8 cellular contexts compared by ENCODE assay signal in genomic region chr2:64214281-64215115, GRCh38.
DNase-seq lines count a peak whose midpoint lies in the region; ATAC-seq lines count a peak whose summit lies in the region.

No MANE protein-coding gene starts in this region.

- peak overlapping the region; percentile 64 for H3K4me3 Mint-ChIP-seq in activated CD4-positive, alpha-beta T cell treated with anti-CD3 and anti-CD28 coated beads for 36 hours
- H3K4me3 Mint-ChIP-seq in effector memory CD8-positive, alpha-beta T cell, result peak overlapping the region; percentile 50 to 52

- peaks cover 2% of the 10 kb centered on the region for H3K9me3 Mint-ChIP-seq in activated CD4-positive, alpha-beta T cell treated with anti-CD3 and anti-CD28 coated beads for 36 hours (ENCODE audit: low read depth)
- no peaks in the 10 kb centered on the region for H3K9me3 Mint-ChIP-seq in effector memory CD8-positive, alpha-beta T cell

- peak; percentile 57 for DNase-seq in activated CD4-positive, alpha-beta T cell treated with anti-CD3 and anti-CD28 coated beads for 36 hours
- DNase-seq in activated CD4-positive, alpha-beta T cell treated with anti-CD3 and anti-CD28 coated beads for 1 hour, result no peak
- peak; percentile 42 for DNase-seq in RPMI7951 (ENCODE audit: low read depth)
- DNase-seq in effector memory CD8-positive, alpha-beta T cell, result no peak
- DNase-seq in sciatic nerve (ENCODE audit: low spot score), result no peak
- no peak for DNase-seq in NK-92 (lab: John Stamatoyannopoulos, UW; ENCODE audit: unreplicated experiment)
- DNase-seq in iPS-NIHi11 (ENCODE audit: low spot score), result no peak

- peak; percentile 67 for ATAC-seq in activated CD4-positive, alpha-beta T cell treated with anti-CD3 and anti-CD28 coated beads for 36 hours
- ATAC-seq in HG02973 (IDR thresholded peaks at IDR 0.05; ENCODE audit: unreplicated experiment), result peak; percentile 52
- ATAC-seq in effector memory CD8-positive, alpha-beta T cell (replicated peaks), result peak; percentile 56
- ATAC-seq in sciatic nerve, result peak; percentile 65

- CTCF ChIA-PET in activated CD4-positive, alpha-beta T cell treated with anti-CD3 and anti-CD28 coated beads for 36 hours (lab: Charles Lee), result interaction anchor here (0.7 to 4.1 kb wide), 16 partner anchors 9 to 308 kb away, joined by 3 to 29 read pairs (median 5); no protein-coding TSS in a partner anchor

- POLR2A ChIA-PET in activated CD4-positive, alpha-beta T cell treated with anti-CD3 and anti-CD28 coated beads for 36 hours (lab: Charles Lee), result interaction anchor here (0.5 to 2.1 kb wide), 12 partner anchors 8 to 197 kb away, joined by 3 to 42 read pairs (median 6); no protein-coding TSS in a partner anchor

- H3K36me3 Mint-ChIP-seq in activated CD4-positive, alpha-beta T cell treated with anti-CD3 and anti-CD28 coated beads for 36 hours (ENCODE audit: low read depth), result no peaks in the 10 kb centered on the region
- no peaks in the 10 kb centered on the region for H3K36me3 Mint-ChIP-seq in effector memory CD8-positive, alpha-beta T cell (ENCODE audit: insufficient read depth)

- peaks cover 64% of the 10 kb centered on the region for H3K4me1 Mint-ChIP-seq in activated CD4-positive, alpha-beta T cell treated with anti-CD3 and anti-CD28 coated beads for 36 hours
- H3K4me1 Mint-ChIP-seq in effector memory CD8-positive, alpha-beta T cell (ENCODE audit: low read depth in 2 of 2), result peaks cover 10 to 12% of the 10 kb centered on the region in 2 donors

- intact Hi-C loops in activated CD4-positive, alpha-beta T cell treated with anti-CD3 and anti-CD28 coated beads for 36 hours (cut with DNase I, micrococcal nuclease), result loop anchor here (1.0 to 10.0 kb wide), 18 partner anchors 10 to 774 kb away; partner anchors contain the start of genes UGP2 (in 2 of the 2), MDH1 (in 1 of the 2), PELI1 (in 1 of the 2) and SERTAD2 (in 1 of the 2)
- intact Hi-C loops in sciatic nerve (cut with DNase I), result no loop called here

- peak overlapping the region; percentile 97 for H3K27ac Mint-ChIP-seq in activated CD4-positive, alpha-beta T cell treated with anti-CD3 and anti-CD28 coated beads for 36 hours
- peak overlapping the region; percentile 44 to 57 for H3K27ac Mint-ChIP-seq in effector memory CD8-positive, alpha-beta T cell

- H3K27me3 Mint-ChIP-seq in activated CD4-positive, alpha-beta T cell treated with anti-CD3 and anti-CD28 coated beads for 36 hours, result no peaks in the 10 kb centered on the region
- H3K27me3 Mint-ChIP-seq in effector memory CD8-positive, alpha-beta T cell, result no peaks in the 10 kb centered on the region

Comparison
In these comparisons a context has a peak if more than half of its experiments do, and no peak if none do; other contexts are left out.
1. DNase-seq: peak in activated CD4-positive, alpha-beta T cell treated with anti-CD3 and anti-CD28 coated beads for 36 hours (single experiment) and RPMI7951 (single experiment); none in activated CD4-positive, alpha-beta T cell treated with anti-CD3 and anti-CD28 coated beads for 1 hour (single experiment), effector memory CD8-positive, alpha-beta T cell (0 of 3), sciatic nerve (single experiment), NK-92 (single experiment) and iPS-NIHi11 (single experiment).
2. Peak in every context shown above with its lines, with median percentiles within 50 percentile points of each other: ATAC-seq.